ENCODE assay signal across 8 cellular contexts in the genomic region with DNA sequence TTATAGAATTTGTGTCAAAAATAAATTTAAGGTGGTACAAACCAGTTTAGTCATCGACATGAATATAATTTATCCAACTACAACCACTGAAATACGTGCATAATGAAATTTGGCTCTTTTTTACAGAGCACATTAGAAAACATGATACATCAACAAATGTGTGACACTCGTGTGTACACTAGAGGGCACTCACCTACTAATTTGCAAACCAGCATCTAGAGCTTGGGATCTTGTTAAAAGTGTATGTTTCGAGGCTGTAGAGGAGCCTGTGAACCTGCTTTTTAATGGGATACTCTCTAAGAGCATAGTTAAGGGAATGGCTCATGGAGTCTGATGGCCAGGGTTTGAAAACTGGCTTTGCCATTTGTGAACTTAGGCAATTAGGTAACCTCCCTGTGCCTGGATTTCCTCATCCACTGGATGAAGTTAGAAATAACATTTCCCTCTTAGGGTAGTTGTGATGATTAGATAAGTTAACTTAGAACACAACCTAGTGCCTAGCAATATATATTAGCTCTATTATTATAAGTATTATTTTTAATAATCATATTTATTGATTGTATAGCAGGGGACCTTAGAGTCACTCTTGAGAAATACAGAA. TPM values are rescaled to one million over a fixed set of nuclear protein-coding genes. Genes with fewer than 3 reads are reported as not detected.
DNase-seq lines count a peak whose midpoint lies in the region; ATAC-seq, FAIRE-seq and TF ChIP-seq lines count a peak whose summit lies in the region.

No MANE protein-coding gene starts in this region.

- H3K4me1 Mint-ChIP-seq in T-helper 17 cell (peaks cover 2% of the 10 kb centered on the region), osteocyte (ENCODE audit: unreplicated experiment) (peaks cover 7% of the 10 kb centered on the region)
- peaks cover 8% of the 10 kb centered on the region for H3K4me1 Mint-ChIP-seq in activated T-helper 2 cell treated with anti-CD3 and anti-CD28 coated beads, Interferon-gamma antibody, Interleukin-2, Interleukin-4, amounts not matched to agents 10 μg/mL and 5 μg/mL and 100 μg/mL, durations not matched to agents 14 hours and 24 hours and 36 hours (ENCODE audit: low read depth)

- no peaks in the 10 kb centered on the region for H3K9me3 ChIP-seq in T-helper 17 cell (ENCODE audit: control insufficient read depth, low read length, poor library complexity, severe bottlenecking)

- peaks cover 33% of the 10 kb centered on the region for H3K27me3 Mint-ChIP-seq in T-helper 17 cell
- H3K27me3 Mint-ChIP-seq in osteocyte (ENCODE audit: unreplicated experiment), result no peaks in the 10 kb centered on the region
- H3K27me3 Mint-ChIP-seq in activated T-helper 2 cell treated with anti-CD3 and anti-CD28 coated beads, Interferon-gamma antibody, Interleukin-2, Interleukin-4, amounts not matched to agents 10 μg/mL and 5 μg/mL and 100 μg/mL, durations not matched to agents 14 hours and 24 hours and 36 hours (ENCODE audit: low read depth), result peaks cover 12% of the 10 kb centered on the region

- H3K36me3 Mint-ChIP-seq in T-helper 17 cell (ENCODE audit: low read depth) (no peaks in the 10 kb centered on the region), osteocyte (ENCODE audit: unreplicated experiment) (no peaks in the 10 kb centered on the region)
- no peaks in the 10 kb centered on the region for H3K36me3 Mint-ChIP-seq in activated T-helper 2 cell treated with anti-CD3 and anti-CD28 coated beads, Interferon-gamma antibody, Interleukin-2, Interleukin-4, amounts not matched to agents 10 μg/mL and 5 μg/mL and 100 μg/mL, durations not matched to agents 14 hours and 24 hours and 36 hours (ENCODE audit: low read depth)

- ATAC-seq in HG02610 (IDR thresholded peaks at IDR 0.05; ENCODE audit: unreplicated experiment) (peak; percentile 73), T-helper 17 cell (peak; percentile 78)

- DNase-seq in CD1c-positive myeloid dendritic cell (ENCODE audit: extremely low spot score) (peak; percentile 61), GM12892 (ENCODE audit: insufficient read length) (no peak), MV-4-11 (lab: John Stamatoyannopoulos, UW) (peak; percentile 63), T-helper 17 cell (no peak), fibroblast of villous mesenchyme (ENCODE audit: low read depth) (peak; percentile 75), osteocyte (ENCODE audit: extremely low spot score, unreplicated experiment) (no peak)
- no peak for DNase-seq in activated T-helper 2 cell treated with anti-CD3 and anti-CD28 coated beads, Interferon-gamma antibody, Interleukin-2, Interleukin-4, amounts not matched to agents 10 μg/mL and 5 μg/mL and 100 μg/mL, durations not matched to agents 14 hours and 24 hours and 36 hours (ENCODE audit: low spot score)

- H3K4me3 Mint-ChIP-seq in T-helper 17 cell (no peak overlapping the region), osteocyte (ENCODE audit: unreplicated experiment) (no peak overlapping the region)
- H3K4me3 Mint-ChIP-seq in activated T-helper 2 cell treated with anti-CD3 and anti-CD28 coated beads, Interferon-gamma antibody, Interleukin-2, Interleukin-4, amounts not matched to agents 10 μg/mL and 5 μg/mL and 100 μg/mL, durations not matched to agents 14 hours and 24 hours and 36 hours (ENCODE audit: low read depth), result no peak overlapping the region

- no peak overlapping the region for H3K27ac Mint-ChIP-seq in T-helper 17 cell
- no peak overlapping the region for H3K27ac Mint-ChIP-seq in osteocyte (ENCODE audit: unreplicated experiment)
- H3K27ac Mint-ChIP-seq in activated T-helper 2 cell treated with anti-CD3 and anti-CD28 coated beads, Interferon-gamma antibody, Interleukin-2, Interleukin-4, amounts not matched to agents 10 μg/mL and 5 μg/mL and 100 μg/mL, durations not matched to agents 14 hours and 24 hours and 36 hours, result no peak overlapping the region

- H3K4me3 ChIP-seq in fibroblast of villous mesenchyme (ENCODE audit: low read depth, low read length), result no peak overlapping the region

- H3K9me3 Mint-ChIP-seq in osteocyte (ENCODE audit: unreplicated experiment), result peaks cover 3% of the 10 kb centered on the region
- peaks cover 4% of the 10 kb centered on the region for H3K9me3 Mint-ChIP-seq in activated T-helper 2 cell treated with anti-CD3 and anti-CD28 coated beads, Interferon-gamma antibody, Interleukin-2, Interleukin-4, amounts not matched to agents 10 μg/mL and 5 μg/mL and 100 μg/mL, durations not matched to agents 14 hours and 24 hours and 36 hours

- TF ChIP-seq CTCF in fibroblast of villous mesenchyme (IDR thresholded peaks at IDR 0.05; ENCODE audit: insufficient read depth, low read depth, low read length), result peak; percentile 78
- TF ChIP-seq CTCF in osteocyte (IDR thresholded peaks at IDR 0.05), result peak; percentile 89

- intact Hi-C loops in activated T-helper 2 cell treated with anti-CD3 and anti-CD28 coated beads, Interferon-gamma antibody, Interleukin-2, Interleukin-4, amounts not matched to agents 10 μg/mL and 5 μg/mL and 100 μg/mL, durations not matched to agents 14 hours and 24 hours and 36 hours (cut with micrococcal nuclease), result loop anchor here (2.0 to 5.0 kb wide), 2 partner anchors 211 to 275 kb away; no protein-coding TSS in a partner anchor

- TF ChIP-seq POLR2A in GM12892 (IDR thresholded peaks at IDR 0.05; ENCODE audit: low read depth, low read length), result no peak

- peak; percentile 97 for FAIRE-seq in GM12892 (lab: Jason Lieb, UNC)

RNA-seq across cellular contexts. Expression of a gene that starts 8.8 kb away (rescaled TPM):
- 91.8 TPM for polyA plus RNA-seq in GM12892 (2012; ENCODE audit: missing spikeins)
- total RNA-seq in T-helper 17 cell (10 to 100 TPM; 17.1 to 19.8 TPM), fibroblast of villous mesenchyme (19.3 and 27.2 TPM in 2 replicates), osteocyte (17.4 and 19.3 TPM in 2 replicates)
- 48.4 and 50.4 TPM in 2 replicates for total RNA-seq in activated T-helper 2 cell treated with anti-CD3 and anti-CD28 coated beads, Interferon-gamma antibody, Interleukin-2, Interleukin-4, amounts not matched to agents 10 μg/mL and 5 μg/mL and 100 μg/mL, durations not matched to agents 14 hours and 24 hours and 36 hours

Comparison
In these comparisons a context has a peak if more than half of its experiments do, and no peak if none do; other contexts are left out.
1. DNase-seq: peak in CD1c-positive myeloid dendritic cell (single experiment), MV-4-11 (single experiment) and fibroblast of villous mesenchyme (single experiment); none in GM12892 (single experiment), T-helper 17 cell (0 of 3), osteocyte (single experiment) and activated T-helper 2 cell treated with anti-CD3 and anti-CD28 coated beads, Interferon-gamma antibody, Interleukin-2, Interleukin-4, amounts not matched to agents 10 μg/mL and 5 μg/mL and 100 μg/mL, durations not matched to agents 14 hours and 24 hours and 36 hours (single experiment).